10 cellular contexts compared by ENCODE assay signal in genomic region chr4:766152-766515, GRCh38. TPM values are rescaled to one million over a fixed set of nuclear protein-coding genes. Genes with fewer than 3 reads are reported as not detected.
DNase-seq lines count a peak whose midpoint lies in the region; ATAC-seq and TF ChIP-seq lines count a peak whose summit lies in the region.
"Had no signal": no experiment of that assay in that cellular context is flagged by ENCODE, and none has a peak within 500 bp of the region (broad histone marks: within the 10 kb centered on the region; RNA-seq: fewer than 3 reads in every experiment).

No MANE protein-coding gene starts in this region.

- no peaks in the 10 kb centered on the region for H3K9me3 Mint-ChIP-seq in natural killer cell treated with Interleukin-12 subunit alpha and Interleukin-12 subunit beta and Interleukin-15 and Interleukin-18, amount 100 ng/mL, for 72 hours
- H3K9me3 Mint-ChIP-seq in natural killer cell, result no peaks in the 10 kb centered on the region
- H3K9me3 Mint-ChIP-seq in activated T-helper 2 cell treated with anti-CD3 and anti-CD28 coated beads, Interferon-gamma antibody, Interleukin-2, Interleukin-4, amounts not matched to agents 10 μg/mL and 5 μg/mL and 100 μg/mL, durations not matched to agents 14 hours and 24 hours and 36 hours, result no peaks in the 10 kb centered on the region

- intact Hi-C loops in natural killer cell (cut with micrococcal nuclease), result no loop called here
- intact Hi-C loops in activated T-helper 2 cell treated with anti-CD3 and anti-CD28 coated beads, Interferon-gamma antibody, Interleukin-2, Interleukin-4, amounts not matched to agents 10 μg/mL and 5 μg/mL and 100 μg/mL, durations not matched to agents 14 hours and 24 hours and 36 hours (cut with micrococcal nuclease), result no loop called here

- no peaks in the 10 kb centered on the region for H3K36me3 Mint-ChIP-seq in natural killer cell treated with Interleukin-12 subunit alpha and Interleukin-12 subunit beta and Interleukin-15 and Interleukin-18, amount 100 ng/mL, for 72 hours
- H3K36me3 Mint-ChIP-seq in natural killer cell, result no peaks in the 10 kb centered on the region
- H3K36me3 Mint-ChIP-seq in activated T-helper 2 cell treated with anti-CD3 and anti-CD28 coated beads, Interferon-gamma antibody, Interleukin-2, Interleukin-4, amounts not matched to agents 10 μg/mL and 5 μg/mL and 100 μg/mL, durations not matched to agents 14 hours and 24 hours and 36 hours (ENCODE audit: low read depth), result peaks cover 62% of the 10 kb centered on the region

- DNase-seq in natural killer cell treated with Interleukin-12 subunit alpha and Interleukin-12 subunit beta and Interleukin-15 and Interleukin-18, amount 100 ng/mL, for 72 hours (ENCODE audit: low spot score), result peak; percentile 31
- DNase-seq in natural killer cell (no peak), foreskin melanocyte (peak; percentile 45)
- no peak for DNase-seq in activated T-helper 2 cell treated with anti-CD3 and anti-CD28 coated beads, Interferon-gamma antibody, Interleukin-2, Interleukin-4, amounts not matched to agents 10 μg/mL and 5 μg/mL and 100 μg/mL, durations not matched to agents 14 hours and 24 hours and 36 hours (ENCODE audit: low spot score)
- DNase-seq: NCI-H524; stimulated activated CD4-positive, alpha-beta T cell treated with anti-CD3 and anti-CD28 coated beads, Interleukin-1b, Interleukin-23, amount 100 ng/mL, for 48 hours had no signal

- no peak overlapping the region for H3K4me3 Mint-ChIP-seq in natural killer cell treated with Interleukin-12 subunit alpha and Interleukin-12 subunit beta and Interleukin-15 and Interleukin-18, amount 100 ng/mL, for 72 hours
- H3K4me3 Mint-ChIP-seq in natural killer cell, result no peak overlapping the region
- no peak overlapping the region for H3K4me3 Mint-ChIP-seq in activated T-helper 2 cell treated with anti-CD3 and anti-CD28 coated beads, Interferon-gamma antibody, Interleukin-2, Interleukin-4, amounts not matched to agents 10 μg/mL and 5 μg/mL and 100 μg/mL, durations not matched to agents 14 hours and 24 hours and 36 hours (ENCODE audit: low read depth)

- no peak for TF ChIP-seq CTCF in natural killer cell (IDR thresholded peaks at IDR 0.05)
- no peak for TF ChIP-seq CTCF in VCaP (conservative IDR thresholded peaks at IDR 0.05)

- ATAC-seq in natural killer cell treated with Interleukin-12 subunit alpha and Interleukin-12 subunit beta and Interleukin-15 and Interleukin-18, amount 100 ng/mL, for 72 hours, result no peak
- ATAC-seq in natural killer cell, result no peak
- ATAC-seq in HG03108 (IDR thresholded peaks at IDR 0.05; ENCODE audit: unreplicated experiment), result no peak
- no peak for ATAC-seq in GM19328 (IDR thresholded peaks at IDR 0.05; ENCODE audit: unreplicated experiment)
- ATAC-seq in HG03469 (IDR thresholded peaks at IDR 0.05; ENCODE audit: unreplicated experiment), result no peak

- H3K4me1 Mint-ChIP-seq in natural killer cell treated with Interleukin-12 subunit alpha and Interleukin-12 subunit beta and Interleukin-15 and Interleukin-18, amount 100 ng/mL, for 72 hours (ENCODE audit: low read depth in 2 of 2), result peaks cover 29 to 30% of the 10 kb centered on the region in 2 donors
- peaks cover 12 to 34% of the 10 kb centered on the region in 2 donors for H3K4me1 Mint-ChIP-seq in natural killer cell
- H3K4me1 Mint-ChIP-seq in activated T-helper 2 cell treated with anti-CD3 and anti-CD28 coated beads, Interferon-gamma antibody, Interleukin-2, Interleukin-4, amounts not matched to agents 10 μg/mL and 5 μg/mL and 100 μg/mL, durations not matched to agents 14 hours and 24 hours and 36 hours (ENCODE audit: low read depth), result peaks cover 7% of the 10 kb centered on the region

- H3K27ac ChIP-seq in VCaP, result peak overlapping the region; percentile 14; the same call in 1 of the 2 replicates

- H3K27me3 Mint-ChIP-seq in natural killer cell treated with Interleukin-12 subunit alpha and Interleukin-12 subunit beta and Interleukin-15 and Interleukin-18, amount 100 ng/mL, for 72 hours, result no peaks in the 10 kb centered on the region
- H3K27me3 Mint-ChIP-seq in natural killer cell (ENCODE audit: low read depth in 2 of 2), result no peaks in the 10 kb centered on the region
- no peaks in the 10 kb centered on the region for H3K27me3 Mint-ChIP-seq in activated T-helper 2 cell treated with anti-CD3 and anti-CD28 coated beads, Interferon-gamma antibody, Interleukin-2, Interleukin-4, amounts not matched to agents 10 μg/mL and 5 μg/mL and 100 μg/mL, durations not matched to agents 14 hours and 24 hours and 36 hours (ENCODE audit: low read depth)

- H3K27ac Mint-ChIP-seq in natural killer cell treated with Interleukin-12 subunit alpha and Interleukin-12 subunit beta and Interleukin-15 and Interleukin-18, amount 100 ng/mL, for 72 hours, result peak overlapping the region in 1 of 2 donors; percentile 37
- peak overlapping the region in 1 of 2 donors; percentile 21 for H3K27ac Mint-ChIP-seq in natural killer cell
- no peak overlapping the region for H3K27ac Mint-ChIP-seq in activated T-helper 2 cell treated with anti-CD3 and anti-CD28 coated beads, Interferon-gamma antibody, Interleukin-2, Interleukin-4, amounts not matched to agents 10 μg/mL and 5 μg/mL and 100 μg/mL, durations not matched to agents 14 hours and 24 hours and 36 hours

RNA-seq across cellular contexts. Expression of gene CPLX1, which starts 59.8 kb away (rescaled TPM):
- not detected for total RNA-seq in natural killer cell treated with Interleukin-12 subunit alpha and Interleukin-12 subunit beta and Interleukin-15 and Interleukin-18, amount 100 ng/mL, for 72 hours
- not detected for total RNA-seq in natural killer cell
- total RNA-seq in activated T-helper 2 cell treated with anti-CD3 and anti-CD28 coated beads, Interferon-gamma antibody, Interleukin-2, Interleukin-4, amounts not matched to agents 10 μg/mL and 5 μg/mL and 100 μg/mL, durations not matched to agents 14 hours and 24 hours and 36 hours, result 0.64 and 0.74 TPM in 2 replicates

Comparison
In these comparisons a context has a peak if more than half of its experiments do, and no peak if none do; other contexts are left out.
1. DNase-seq: peak in natural killer cell treated with Interleukin-12 subunit alpha and Interleukin-12 subunit beta and Interleukin-15 and Interleukin-18, amount 100 ng/mL, for 72 hours (single experiment) and foreskin melanocyte (single experiment); none in natural killer cell (single experiment) and activated T-helper 2 cell treated with anti-CD3 and anti-CD28 coated beads, Interferon-gamma antibody, Interleukin-2, Interleukin-4, amounts not matched to agents 10 μg/mL and 5 μg/mL and 100 μg/mL, durations not matched to agents 14 hours and 24 hours and 36 hours (single experiment).